In genomic region chr1:72281637-72282270, GRCh38 we compare ENCODE assay signal across 8 cellular contexts. TPM values are rescaled to one million over a fixed set of nuclear protein-coding genes. Genes with fewer than 3 reads are reported as not detected.
DNase-seq lines count a peak whose midpoint lies in the region; ATAC-seq lines count a peak whose summit lies in the region.

No MANE protein-coding gene starts in this region.

- DNase-seq in NCI-H1092 (lab: John Stamatoyannopoulos, UW) (peak; percentile 2), NCI-H1092 treated with DMSO at 0.1 percent for 48 hours (lab: John Stamatoyannopoulos, UW) (no peak), NCI-H748 treated with DMSO at 0.1 percent for 48 hours (lab: John Stamatoyannopoulos, UW) (peak; percentile 26), pons (ENCODE audit: low spot score) (peak; percentile 67), NCI-H1048 (lab: John Stamatoyannopoulos, UW) (no peak)

- no peaks in the 10 kb centered on the region for H3K36me3 ChIP-seq in esophagus (ENCODE audit: control insufficient read depth in 2 of 2, insufficient read depth in 2 of 2, low read length in 1 of 2)

- H3K4me1 ChIP-seq in esophagus (ENCODE audit: control insufficient read depth in 2 of 2, insufficient read depth in 2 of 2, low read length in 1 of 2) = no peaks in the 10 kb centered on the region

- WGBS in esophagus, 2 donors = 7 to 9% methylated on average over 10 of the region's 10 CpGs

- no peaks in the 10 kb centered on the region for H3K27me3 ChIP-seq in esophagus (ENCODE audit: control insufficient read depth in 1 of 2, insufficient read depth in 2 of 2, low read length in 2 of 2)

- H3K9me3 ChIP-seq in esophagus (ENCODE audit: control insufficient read depth in 2 of 2, insufficient read depth in 1 of 2, low read depth in 1 of 2, low read length in 1 of 2) = no peaks in the 10 kb centered on the region

- H3K27ac ChIP-seq in esophagus (ENCODE audit: low read depth in 2 of 2, low read length in 1 of 2) = peak overlapping the region in 1 of 2 donors; percentile 79

- peak overlapping the region; percentile 27 to 51 for H3K4me3 ChIP-seq in esophagus (ENCODE audit: low read depth in 1 of 2, low read length in 2 of 2)

- no peak for ATAC-seq in HG02981 (IDR thresholded peaks at IDR 0.05; ENCODE audit: unreplicated experiment)
- no peak for ATAC-seq in GM19455 (IDR thresholded peaks at IDR 0.05; ENCODE audit: unreplicated experiment)

RNA-seq across cellular contexts. Expression of gene NEGR1, which starts 0.6 kb away (rescaled TPM):
- polyA plus RNA-seq in esophagus = 1 to 10 TPM in 1 of 2 donors, under 1 TPM in 1; 0.59 to 1.4 TPM

Comparison
In these comparisons a context has a peak if more than half of its experiments do, and no peak if none do; other contexts are left out.
1. DNase-seq: peak in NCI-H1092 (single experiment), NCI-H748 treated with DMSO at 0.1 percent for 48 hours (single experiment) and pons (single experiment); none in NCI-H1092 treated with DMSO at 0.1 percent for 48 hours (single experiment) and NCI-H1048 (single experiment).